Comparison of ENCODE assay signal across 9 cellular contexts in genomic region chr13:46389985-46390384, GRCh38. TPM values are rescaled to one million over a fixed set of nuclear protein-coding genes. Genes with fewer than 3 reads are reported as not detected.
A peak's percentile ranks its signal among the peaks of the same experiment; 100 is the strongest.
DNase-seq lines count a peak whose midpoint lies in the region; ATAC-seq and TF ChIP-seq lines count a peak whose summit lies in the region.
"Had no signal": no experiment of that assay in that cellular context is flagged by ENCODE, and none has a peak within 500 bp of the region (broad histone marks: within the 10 kb centered on the region; RNA-seq: fewer than 3 reads in every experiment).

No MANE protein-coding gene starts in this region.

- H3K36me3 Mint-ChIP-seq in brain (no peaks in the 10 kb centered on the region), neural crest cell (ENCODE audit: low read depth) (no peaks in the 10 kb centered on the region)

- in situ Hi-C loops in GM13977 (cut with MboI; ENCODE audit: low pct_unique_long_range_greater_than_20kb, low sequenced_read_pairs, unreplicated experiment) = no loop called here

- H3K9me3 Mint-ChIP-seq in brain = peaks cover 0 to 2% (median 0%) of the 10 kb centered on the region in 5 experiments
- H3K9me3 Mint-ChIP-seq in neural crest cell = peaks cover 4% of the 10 kb centered on the region

- H3K4me1 Mint-ChIP-seq in brain = peaks cover 37% of the 10 kb centered on the region
- H3K4me1 Mint-ChIP-seq in neural crest cell = peaks cover 70% of the 10 kb centered on the region

- peak overlapping the region in 4 of 5 experiments; percentile 2 to 43 (median 24) for H3K4me3 Mint-ChIP-seq in brain
- H3K4me3 Mint-ChIP-seq in neural crest cell = peak overlapping the region; percentile 77

- TF ChIP-seq CTCF in GM13977 (IDR thresholded peaks at IDR 0.05; ENCODE audit: extremely low read depth, insufficient read depth, missing control alignments) = no peak
- TF ChIP-seq CTCF in brain (conservative IDR thresholded peaks at IDR 0.05) = no peak
- TF ChIP-seq CTCF in neural crest cell (conservative IDR thresholded peaks at IDR 0.05) = no peak

- peak; percentile 60 for DNase-seq in GM13977 (ENCODE audit: low spot score)
- DNase-seq in M059J (ENCODE audit: low read depth) = peak; percentile 32
- peak; percentile 49 for DNase-seq in neural crest cell (ENCODE audit: low read depth, low spot score)
- DNase-seq in ureter (ENCODE audit: low spot score) = no peak
- no peak for DNase-seq in NCI-H69 (lab: John Stamatoyannopoulos, UW)
- no peak for DNase-seq in activated CD4-positive, CD25-positive, alpha-beta regulatory T cell (lab: John Stamatoyannopoulos, UW)

- H3K27ac Mint-ChIP-seq in brain = peak overlapping the region; percentile 17 to 90 (median 84)
- peak overlapping the region; percentile 72 for H3K27ac Mint-ChIP-seq in neural crest cell (ENCODE audit: unreplicated experiment)

- H3K27me3 Mint-ChIP-seq in brain = peaks cover 43% of the 10 kb centered on the region
- peaks cover 32% of the 10 kb centered on the region for H3K27me3 Mint-ChIP-seq in neural crest cell (ENCODE audit: low read depth)

- peak; percentile 24 for ATAC-seq in GM21717 (IDR thresholded peaks at IDR 0.05; ENCODE audit: unreplicated experiment)
- ATAC-seq: K562 had no signal

RNA-seq across cellular contexts. Expression of gene RUBCNL, which starts 2.9 kb away (rescaled TPM):
- 0.22 and 0.54 TPM in 2 replicates for total RNA-seq in M059J (2014; rRNA removed; shearing (Covaris generic))
- 0.31 TPM for polyA plus RNA-seq in brain (ENCODE audit: insufficient read depth, low read depth, low replicate concordance)
- total RNA-seq in neural crest cell (29.7 and 36.4 TPM in 2 replicates), ureter (4.2 TPM)

Comparison
In these comparisons a context has a peak if more than half of its experiments do, and no peak if none do; other contexts are left out.
1. DNase-seq: peak in GM13977 (single experiment), M059J (single experiment) and neural crest cell (single experiment); none in ureter (single experiment), NCI-H69 (single experiment) and activated CD4-positive, CD25-positive, alpha-beta regulatory T cell (0 of 4).